15 cellular contexts compared by ENCODE assay signal in genomic region chr13:43363156-43363918, GRCh38.
DNase-seq lines count a peak whose midpoint lies in the region; ATAC-seq and TF ChIP-seq lines count a peak whose summit lies in the region.
"Had no signal": no experiment of that assay in that cellular context is flagged by ENCODE, and none has a peak within 500 bp of the region (broad histone marks: within the 10 kb centered on the region; RNA-seq: fewer than 3 reads in every experiment).

No MANE protein-coding gene starts in this region.

- TF ChIP-seq EP300 in SK-N-SH (IDR thresholded peaks at IDR 0.05; ENCODE audit: borderline replicate concordance in 1 of 2, low read depth in 1 of 2, low read length in 1 of 2) = no peak; a peak in 1 of 4 replicates

- H3K4me2 ChIP-seq in SK-N-SH = peak overlapping the region; percentile 46; the same call in 1 of the 2 replicates

- no peaks in the 10 kb centered on the region for H3K9me2 ChIP-seq in SK-N-SH

- H3K36me3 Mint-ChIP-seq in activated T-cell treated with anti-CD3 and anti-CD28 coated beads, Interleukin-2, amount 50 U/mL, for 24 hours (ENCODE audit: low read depth) = no peaks in the 10 kb centered on the region
- no peaks in the 10 kb centered on the region for H3K36me3 Mint-ChIP-seq in CD8-positive, alpha-beta T cell
- H3K36me3 Mint-ChIP-seq: CD8-positive, alpha-beta memory T cell; WTC11 had no signal

- peak overlapping the region; percentile 23; the same call in 1 of the 2 replicates for H3K9ac ChIP-seq in SK-N-SH
- peak overlapping the region in 1 of 3 donors; percentile 24 for H3K9ac ChIP-seq in skeletal muscle tissue (ENCODE audit: low read depth in 1 of 3, low read length in 3 of 3)

- TF ChIP-seq CTCF in SK-N-SH (IDR thresholded peaks at IDR 0.05) (no peak), foreskin fibroblast (IDR thresholded peaks at IDR 0.05; ENCODE audit: low read depth, low read length) (no peak)
- TF ChIP-seq CTCF in CD8-positive, alpha-beta T cell (IDR thresholded peaks at IDR 0.05) = no peak

- CTCF ChIA-PET in SK-N-SH (lab: Yijun Ruan, JAX) = no interaction called here
- CTCF ChIA-PET in CD8-positive, alpha-beta T cell (lab: Charles Lee) = no interaction called here

- H3K27ac Mint-ChIP-seq in activated T-cell treated with anti-CD3 and anti-CD28 coated beads, Interleukin-2, amount 50 U/mL, for 24 hours = no peak overlapping the region
- no peak overlapping the region for H3K27ac Mint-ChIP-seq in CD8-positive, alpha-beta T cell
- H3K27ac Mint-ChIP-seq: CD8-positive, alpha-beta memory T cell; naive thymus-derived CD4-positive, alpha-beta T cell; WTC11 had no signal

- no peaks in the 10 kb centered on the region for H3K79me2 ChIP-seq in SK-N-SH (ENCODE audit: insufficient read depth)

- intact Hi-C loops in CD8-positive, alpha-beta T cell (cut with DNase I, micrococcal nuclease) = no loop called here

- H3F3A ChIP-seq in SK-N-SH (replicated peaks; ENCODE audit: insufficient read depth) = peaks cover 10% of the 10 kb centered on the region

- WGBS in SK-N-SH (ENCODE audit: low lambda C conversion rate) = 38% methylated on average over 5 of the region's 5 CpGs

- peak overlapping the region; percentile 62 to 82; a peak in 3 of 4 replicates for H3K27ac ChIP-seq in SK-N-SH (ENCODE audit: low read depth in 2 of 2, low read length in 1 of 2)
- H3K27ac ChIP-seq in skeletal muscle tissue (ENCODE audit: low read depth, low read length) = peak overlapping the region; percentile 27
- H3K27ac ChIP-seq in CD8-positive, alpha-beta T cell (ENCODE audit: low read depth, low read length) = no peak overlapping the region

- DNase-seq in GM03348 (ENCODE audit: low spot score) (peak; percentile 55), SK-N-SH (no peak), foreskin fibroblast (peak; percentile 49 to 62), GDM1 (lab: John Stamatoyannopoulos, UW) (no peak)
- DNase-seq in activated T-cell treated with anti-CD3 and anti-CD28 coated beads, Interleukin-2, amount 50 U/mL, for 24 hours = no peak
- no peak for DNase-seq in CD8-positive, alpha-beta T cell
- DNase-seq: activated T-cell treated with anti-CD3 and anti-CD28 coated beads, Interleukin-2, amount 50 U/mL, for 4 hours; CD8-positive, alpha-beta memory T cell; naive thymus-derived CD4-positive, alpha-beta T cell; NCI-H226; spleen had no signal

- H3K36me3 ChIP-seq in SK-N-SH (replicated peaks in 1 of 2; ENCODE audit: control insufficient read depth in 1 of 2, insufficient read depth in 2 of 2, low read length in 1 of 2) (no peaks in the 10 kb centered on the region), skeletal muscle tissue (ENCODE audit: control insufficient read depth in 3 of 3, insufficient read depth in 3 of 3, low read length in 3 of 3) (no peaks in the 10 kb centered on the region)
- H3K36me3 ChIP-seq in CD8-positive, alpha-beta T cell (ENCODE audit: insufficient read depth, low read length) = no peaks in the 10 kb centered on the region
- H3K36me3 ChIP-seq: spleen had no signal

- H3K9me3 ChIP-seq in SK-N-SH (no peaks in the 10 kb centered on the region), skeletal muscle tissue (ENCODE audit: control insufficient read depth in 3 of 3, low read length in 3 of 3) (no peaks in the 10 kb centered on the region)
- no peaks in the 10 kb centered on the region for H3K9me3 ChIP-seq in CD8-positive, alpha-beta T cell (ENCODE audit: low read length)
- H3K9me3 ChIP-seq: spleen had no signal

- no peaks in the 10 kb centered on the region for H3K9me3 Mint-ChIP-seq in activated T-cell treated with anti-CD3 and anti-CD28 coated beads, Interleukin-2, amount 50 U/mL, for 24 hours
- H3K9me3 Mint-ChIP-seq in CD8-positive, alpha-beta T cell = no peaks in the 10 kb centered on the region
- H3K9me3 Mint-ChIP-seq: activated T-cell treated with anti-CD3 and anti-CD28 coated beads, Interleukin-2, amount 50 U/mL, for 4 hours; brain; CD8-positive, alpha-beta memory T cell; naive thymus-derived CD4-positive, alpha-beta T cell; WTC11 had no signal

- no peaks in the 10 kb centered on the region for H4K20me1 ChIP-seq in SK-N-SH (ENCODE audit: insufficient read depth)

- no peak overlapping the region for H3K4me3 ChIP-seq in SK-N-SH (ENCODE audit: low read depth in 2 of 2, low read length in 1 of 2)
- H3K4me3 ChIP-seq in foreskin fibroblast (ENCODE audit: low read depth in 1 of 2, low read length in 2 of 2) = no peak overlapping the region
- peak overlapping the region in 1 of 3 donors; percentile 18 for H3K4me3 ChIP-seq in skeletal muscle tissue (ENCODE audit: low read length in 3 of 3)
- H3K4me3 ChIP-seq in CD8-positive, alpha-beta T cell (ENCODE audit: low read depth, low read length) = no peak overlapping the region

- H3K4me3 Mint-ChIP-seq in activated T-cell treated with anti-CD3 and anti-CD28 coated beads, Interleukin-2, amount 50 U/mL, for 24 hours = no peak overlapping the region
- no peak overlapping the region for H3K4me3 Mint-ChIP-seq in CD8-positive, alpha-beta T cell
- H3K4me3 Mint-ChIP-seq: activated T-cell treated with anti-CD3 and anti-CD28 coated beads, Interleukin-2, amount 50 U/mL, for 4 hours; CD8-positive, alpha-beta memory T cell; naive thymus-derived CD4-positive, alpha-beta T cell; WTC11 had no signal

- H3K27me3 ChIP-seq in SK-N-SH (ENCODE audit: insufficient read depth) (no peaks in the 10 kb centered on the region), skeletal muscle tissue (ENCODE audit: control insufficient read depth in 3 of 3, insufficient read depth in 3 of 3, low read length in 3 of 3) (no peaks in the 10 kb centered on the region)
- H3K27me3 ChIP-seq in CD8-positive, alpha-beta T cell (ENCODE audit: insufficient read depth, low read length) = no peaks in the 10 kb centered on the region
- H3K27me3 ChIP-seq: spleen had no signal

- H2AFZ ChIP-seq in SK-N-SH (ENCODE audit: low read depth) = peak overlapping the region; percentile 64; the same call in 1 of the 2 replicates

- TF ChIP-seq RAD21 in SK-N-SH (IDR thresholded peaks at IDR 0.05; ENCODE audit: low read length) = no peak

- no peaks in the 10 kb centered on the region for H3K27me3 Mint-ChIP-seq in activated T-cell treated with anti-CD3 and anti-CD28 coated beads, Interleukin-2, amount 50 U/mL, for 24 hours
- no peaks in the 10 kb centered on the region for H3K27me3 Mint-ChIP-seq in CD8-positive, alpha-beta T cell (ENCODE audit: low read depth)
- H3K27me3 Mint-ChIP-seq: CD8-positive, alpha-beta memory T cell; naive thymus-derived CD4-positive, alpha-beta T cell had no signal

- ATAC-seq in HG03097 (IDR thresholded peaks at IDR 0.05; ENCODE audit: low FRiP score, unreplicated experiment) = no peak
- no peak for ATAC-seq in CD8-positive, alpha-beta T cell
- ATAC-seq: activated T-cell treated with anti-CD3 and anti-CD28 coated beads, Interleukin-2, amount 50 U/mL, for 4 hours; WTC11 had no signal

- peaks cover 10 to 30% of the 10 kb centered on the region in 2 experiments for H3K4me1 ChIP-seq in SK-N-SH (ENCODE audit: control insufficient read depth in 1 of 2, insufficient read depth in 2 of 2, low read depth in 1 of 2, low read length in 1 of 2)
- H3K4me1 ChIP-seq in skeletal muscle tissue (ENCODE audit: control insufficient read depth in 3 of 3, insufficient read depth in 3 of 3, low read length in 3 of 3) = peaks cover 6 to 30% (median 21%) of the 10 kb centered on the region in 3 donors
- peaks cover 6% of the 10 kb centered on the region for H3K4me1 ChIP-seq in CD8-positive, alpha-beta T cell (ENCODE audit: insufficient read depth, low read length)

- POLR2A ChIA-PET in SK-N-SH (lab: Yijun Ruan, JAX) = no interaction called here
- POLR2A ChIA-PET in CD8-positive, alpha-beta T cell (lab: Charles Lee) = no interaction called here

- H3K4me1 Mint-ChIP-seq in activated T-cell treated with anti-CD3 and anti-CD28 coated beads, Interleukin-2, amount 50 U/mL, for 24 hours (ENCODE audit: low read depth) = peaks cover 12% of the 10 kb centered on the region
- H3K4me1 Mint-ChIP-seq in CD8-positive, alpha-beta T cell (ENCODE audit: low read depth) = peaks cover 12% of the 10 kb centered on the region

TF ChIP-seq in SK-N-SH, 30 proteins besides CTCF, POLR2A, EP300 and RAD21 (continues in another document):
- TF ChIP-seq PBX3 (IDR thresholded peaks at IDR 0.05) (peak; percentile 57), RXRA (IDR thresholded peaks at IDR 0.05; ENCODE audit: borderline replicate concordance, low read depth) (no peak), SIN3A (IDR thresholded peaks at IDR 0.05; ENCODE audit: borderline replicate concordance, low read depth, low read length) (no peak), USF2 (IDR thresholded peaks at IDR 0.05; ENCODE audit: borderline replicate concordance, low read depth, low read length) (no peak), IRF3 (IDR thresholded peaks at IDR 0.05; ENCODE audit: low read depth, low read length) (no peak), SMC3 (IDR thresholded peaks at IDR 0.05; ENCODE audit: low read depth, low read length) (no peak), TAF1 (IDR thresholded peaks at IDR 0.05; ENCODE audit: borderline replicate concordance, low read depth, low read length) (no peak), CHD2 (IDR thresholded peaks at IDR 0.05; ENCODE audit: low read length, partially characterized antibody) (no peak)

Comparison
In these comparisons a context has a peak if more than half of its experiments do, and no peak if none do; other contexts are left out.
1. DNase-seq: peak in GM03348 (single experiment) and foreskin fibroblast (2 of 2); none in SK-N-SH (single experiment), activated T-cell treated with anti-CD3 and anti-CD28 coated beads, Interleukin-2, amount 50 U/mL, for 24 hours (single experiment), GDM1 (single experiment) and CD8-positive, alpha-beta T cell (0 of 7).